ENCODE assay signal across 28 cellular contexts in the genomic region with DNA sequence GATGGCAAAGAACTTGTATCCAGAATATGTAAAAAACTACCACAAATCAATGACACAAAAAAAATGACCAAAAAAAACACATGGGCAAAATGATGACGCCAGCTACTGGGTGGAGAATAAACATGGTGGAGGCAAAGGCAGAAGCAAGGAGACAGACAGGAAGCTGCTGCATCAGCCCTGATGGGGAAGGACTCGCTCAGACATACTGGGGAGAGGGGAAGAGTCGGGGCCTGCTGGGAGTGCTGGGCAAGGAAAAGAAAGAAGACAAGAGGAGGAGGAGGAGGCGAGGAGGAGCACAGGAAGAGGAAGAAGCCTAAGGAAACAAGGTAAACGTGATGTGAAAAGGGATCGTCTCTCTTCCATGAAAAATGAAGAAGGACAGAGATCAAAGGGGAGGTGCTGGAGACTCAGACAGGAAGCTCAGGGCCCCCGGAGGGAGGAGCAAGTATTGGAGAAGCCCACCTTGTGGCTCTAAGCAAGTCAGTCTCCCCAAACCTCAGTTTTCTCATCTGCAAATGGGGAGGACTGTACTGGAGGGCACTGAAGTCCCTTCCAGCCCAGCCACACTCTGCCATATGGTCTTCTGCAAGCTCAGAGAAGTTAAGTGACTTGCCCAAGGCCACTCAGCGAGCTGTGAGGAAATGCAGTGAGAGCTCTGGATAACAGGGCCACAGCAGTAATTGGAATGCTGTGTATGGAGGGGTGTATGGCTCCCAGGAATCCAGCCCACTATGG. TPM values are rescaled to one million over a fixed set of nuclear protein-coding genes. Genes with fewer than 3 reads are reported as not detected.
"Had no signal": no experiment of that assay in that cellular context is flagged by ENCODE, and none has a peak within 500 bp of the region (broad histone marks: within the 10 kb centered on the region; RNA-seq: fewer than 3 reads in every experiment).

No MANE protein-coding gene starts in this region.

- H3K4me1 Mint-ChIP-seq: activated B cell treated with CpG ODN at 0.5 μM for 24 hours had no signal

- H3K27ac Mint-ChIP-seq: activated B cell treated with CpG ODN at 0.5 μM for 24 hours; activated CD4-positive, alpha-beta T cell treated with anti-CD3 and anti-CD28 coated beads, Interleukin-2, amount 10 ng/mL, durations not matched to agents 24 days and 14 days; activated CD8-positive, alpha-beta memory T cell treated with anti-CD3 and anti-CD28 coated beads, Interleukin-2, amount 10 ng/mL, durations not matched to agents 7 days and 5 days; activated naive CD4-positive, alpha-beta T cell treated with anti-CD3 and anti-CD28 coated beads, Interleukin-2, amount 50 U/mL, for 72 hours; activated naive CD8-positive, alpha-beta T cell treated with anti-CD3 and anti-CD28 coated beads, Interleukin-2, amount 50 U/mL, for 24 hours; activated T-cell treated with anti-CD3 and anti-CD28 coated beads, Interleukin-2, amount 50 U/mL, for 24 hours; T-cell had no signal

- H3K9me3 Mint-ChIP-seq: activated B cell treated with CpG ODN at 0.5 μM for 24 hours; activated CD4-positive, alpha-beta T cell treated with anti-CD3 and anti-CD28 coated beads, Interleukin-2, amount 10 ng/mL, durations not matched to agents 24 days and 14 days; activated naive CD4-positive, alpha-beta T cell treated with anti-CD3 and anti-CD28 coated beads, Interleukin-2, amount 50 U/mL, for 72 hours; activated naive CD8-positive, alpha-beta T cell treated with anti-CD3 and anti-CD28 coated beads, Interleukin-2, amount 50 U/mL, for 24 hours; activated T-cell treated with anti-CD3 and anti-CD28 coated beads, Interleukin-2, amount 50 U/mL, for 24 hours; T-cell had no signal

- H3K4me1 ChIP-seq: ascending aorta, body of pancreas had no signal

- H3K4me3 Mint-ChIP-seq: activated B cell treated with CpG ODN at 0.5 μM for 24 hours; activated CD4-positive, alpha-beta T cell treated with anti-CD3 and anti-CD28 coated beads, Interleukin-2, amount 10 ng/mL, durations not matched to agents 24 days and 14 days; activated CD8-positive, alpha-beta memory T cell treated with anti-CD3 and anti-CD28 coated beads, Interleukin-2, amount 10 ng/mL, durations not matched to agents 7 days and 5 days; activated naive CD8-positive, alpha-beta T cell treated with anti-CD3 and anti-CD28 coated beads, Interleukin-2, amount 50 U/mL, for 24 hours; activated T-cell treated with anti-CD3 and anti-CD28 coated beads, Interleukin-2, amount 50 U/mL, for 24 hours; T-cell had no signal

- ATAC-seq: activated CD8-positive, alpha-beta memory T cell treated with anti-CD3 and anti-CD28 coated beads, Interleukin-2, amount 10 ng/mL, durations not matched to agents 7 days and 5 days; activated naive CD4-positive, alpha-beta T cell treated with anti-CD3 and anti-CD28 coated beads, Interleukin-2, amount 50 U/mL, for 72 hours; activated naive CD8-positive, alpha-beta T cell treated with anti-CD3 and anti-CD28 coated beads, Interleukin-2, amount 50 U/mL, for 24 hours; body of pancreas; T-cell had no signal

- H3K4me3 ChIP-seq: ascending aorta, body of pancreas, PC-9 had no signal

- H3K27me3 ChIP-seq: ascending aorta, body of pancreas had no signal

- DNase-seq: activated B cell treated with CpG ODN at 0.5 μM for 24 hours; activated CD4-positive, alpha-beta T cell treated with anti-CD3 and anti-CD28 coated beads for 1 hour; activated CD4-positive, alpha-beta T cell treated with anti-CD3 and anti-CD28 coated beads, Interleukin-2, amount 10 ng/mL, durations not matched to agents 24 days and 14 days; activated CD4-positive, alpha-beta T cell treated with anti-CD3 and anti-CD28 coated beads, Interleukin-2, amount 50 U/mL, for 48 hours; activated CD8-positive, alpha-beta memory T cell treated with anti-CD3 and anti-CD28 coated beads, Interleukin-2, amount 10 ng/mL, durations not matched to agents 7 days and 5 days; activated effector memory CD4-positive, alpha-beta T cell treated with anti-CD3 and anti-CD28 coated beads, Interleukin-2, amount 50 U/mL, for 16 hours; activated naive CD4-positive, alpha-beta T cell treated with Interleukin-2 at 50 U/mL for 16 hours; activated naive CD8-positive, alpha-beta T cell treated with anti-CD3 and anti-CD28 coated beads, Interleukin-2, amount 50 U/mL, for 24 hours; activated T-cell treated with anti-CD3 and anti-CD28 coated beads, Interleukin-2, amount 50 U/mL, for 24 hours; amniotic stem cell; central memory CD4-positive, alpha-beta T cell; Karpas-422; NCI-H1105; NCI-H1436; NCI-H1694 treated with DMSO at 0.1 percent for 48 hours; NCI-H2029 treated with DMSO at 0.1 percent for 48 hours; NCI-H345; NCI-H510A; NCI-H526 treated with DMSO at 0.1 percent for 48 hours; NCI-H82; SIG-M5; T-cell; T-helper 2 cell had no signal

- H3K27ac ChIP-seq: ascending aorta, body of pancreas, PC-9 had no signal

- H3K36me3 Mint-ChIP-seq: activated CD8-positive, alpha-beta memory T cell treated with anti-CD3 and anti-CD28 coated beads, Interleukin-2, amount 10 ng/mL, durations not matched to agents 7 days and 5 days; activated naive CD4-positive, alpha-beta T cell treated with anti-CD3 and anti-CD28 coated beads, Interleukin-2, amount 50 U/mL, for 72 hours; T-cell had no signal

- H3K9me3 ChIP-seq: ascending aorta, body of pancreas had no signal

- H3K27me3 Mint-ChIP-seq: activated CD4-positive, alpha-beta T cell treated with anti-CD3 and anti-CD28 coated beads, Interleukin-2, amount 10 ng/mL, durations not matched to agents 24 days and 14 days had no signal

RNA-seq across cellular contexts. Expression of a gene that starts 24.2 kb away (rescaled TPM):
- total RNA-seq: activated B cell treated with CpG ODN at 0.5 μM for 24 hours; activated CD4-positive, alpha-beta T cell treated with anti-CD3 and anti-CD28 coated beads, Interleukin-2, amount 10 ng/mL, durations not matched to agents 24 days and 14 days; activated CD8-positive, alpha-beta memory T cell treated with anti-CD3 and anti-CD28 coated beads, Interleukin-2, amount 10 ng/mL, durations not matched to agents 7 days and 5 days; bronchial epithelial cell; PC-9; T-cell had no signal
